In genomic region chr4:41256740-41257256, GRCh38 we compare ENCODE assay signal across 8 cellular contexts. TPM values are rescaled to one million over a fixed set of nuclear protein-coding genes. Genes with fewer than 3 reads are reported as not detected.
DNase-seq lines count a peak whose midpoint lies in the region; ATAC-seq and TF ChIP-seq lines count a peak whose summit lies in the region.

TSS of gene UCHL1 (plus strand) at chr4:41256928. CDS start at chr4:41256977, 49 bp downstream.

- H4K20me1 ChIP-seq in Karpas-422 (ENCODE audit: insufficient read depth, low read depth, low read length): no peaks in the 10 kb centered on the region

- H3K4me3 ChIP-seq in rectal smooth muscle tissue (ENCODE audit: low read length): peak within 1 kb of the TSS; percentile 49
- no peak within 1 kb of the TSS for H3K4me3 ChIP-seq in Karpas-422 (ENCODE audit: low read length)

- peak within 1 kb of the TSS; percentile 94 to 97 (median 97) for H3K4me3 Mint-ChIP-seq in brain

- H3K27ac Mint-ChIP-seq in brain: peak within 1 kb of the TSS; percentile 80 to 98 (median 95)

- no peak for TF ChIP-seq CTCF in brain (conservative IDR thresholded peaks at IDR 0.05)

- peaks cover 12% of the 10 kb centered on the region for H3K27me3 Mint-ChIP-seq in brain

- no peak within 1 kb of the TSS for H3K27ac ChIP-seq in rectal smooth muscle tissue (ENCODE audit: low read depth, low read length)
- no peak within 1 kb of the TSS for H3K27ac ChIP-seq in Karpas-422 (ENCODE audit: low read length)

- H3K9me3 Mint-ChIP-seq in brain: peaks cover 0 to 10% (median 0%) of the 10 kb centered on the region in 5 experiments

- H3K4me2 ChIP-seq in Karpas-422 (ENCODE audit: low read depth, low read length, poor library complexity, severe bottlenecking): no peak within 1 kb of the TSS

- no peak within 1 kb of the TSS for H2AFZ ChIP-seq in Karpas-422 (ENCODE audit: low read length)

- H3K27me3 ChIP-seq in rectal smooth muscle tissue (ENCODE audit: control insufficient read depth, insufficient read depth, low read length) (peaks cover 9% of the 10 kb centered on the region), Karpas-422 (ENCODE audit: low read length) (no peaks in the 10 kb centered on the region)

- no peaks in the 10 kb centered on the region for H3K9me3 ChIP-seq in Karpas-422 (ENCODE audit: low read length)

- peak; percentile 30 for DNase-seq in stimulated activated CD4-positive, alpha-beta T cell treated with anti-CD3 and anti-CD28 coated beads, Interleukin-15, amount 100 ng/mL, for 24 hours
- no peak for DNase-seq in stimulated activated CD4-positive, alpha-beta T cell treated with anti-CD3 and anti-CD28 coated beads, Interleukin-4, amount 100 ng/mL, for 4 hours
- DNase-seq in NCI-H526 (lab: John Stamatoyannopoulos, UW) (peak; percentile 93 to 97), iPS DF 19.7 (ENCODE audit: low read depth, low spot score) (peak; percentile 83), Karpas-422 (no peak)

- no peaks in the 10 kb centered on the region for H3K9me2 ChIP-seq in Karpas-422 (replicated peaks; ENCODE audit: insufficient read depth, low read length)

- peaks cover 48% of the 10 kb centered on the region for H3K4me1 Mint-ChIP-seq in brain

- peak; percentile 43 for ATAC-seq in HG03135 (IDR thresholded peaks at IDR 0.05; ENCODE audit: unreplicated experiment)

- H3K79me2 ChIP-seq in Karpas-422 (ENCODE audit: low read length): no peaks in the 10 kb centered on the region

- H3K4me1 ChIP-seq in rectal smooth muscle tissue (ENCODE audit: control insufficient read depth, insufficient read depth, low read length): peaks cover 2% of the 10 kb centered on the region
- no peaks in the 10 kb centered on the region for H3K4me1 ChIP-seq in Karpas-422 (ENCODE audit: low read length)

- H3K9ac ChIP-seq in rectal smooth muscle tissue (ENCODE audit: low read length) (no peak within 1 kb of the TSS), Karpas-422 (ENCODE audit: low read length) (no peak within 1 kb of the TSS)

- H3K36me3 ChIP-seq in rectal smooth muscle tissue (ENCODE audit: control insufficient read depth, insufficient read depth, low read length): no peaks in the 10 kb centered on the region
- no peaks in the 10 kb centered on the region for H3K36me3 ChIP-seq in Karpas-422 (ENCODE audit: insufficient read depth, low read length)

- H3K36me3 Mint-ChIP-seq in brain: peaks cover 30% of the 10 kb centered on the region

RNA-seq across cellular contexts. Expression of gene UCHL1, which starts in this region (rescaled TPM):
- 2,034 TPM for polyA plus RNA-seq in brain (ENCODE audit: insufficient read depth, low read depth, low replicate concordance)
- total RNA-seq in Karpas-422 (2014; rRNA removed; shearing (Covaris generic); ENCODE audit: low replicate concordance): 0.58 TPM in 1 of 2 replicates, not detected in the other

Comparison
In these comparisons a context has a peak if more than half of its experiments do, and no peak if none do; other contexts are left out.
1. DNase-seq: peak in stimulated activated CD4-positive, alpha-beta T cell treated with anti-CD3 and anti-CD28 coated beads, Interleukin-15, amount 100 ng/mL, for 24 hours (single experiment), NCI-H526 (2 of 2) and iPS DF 19.7 (single experiment); none in stimulated activated CD4-positive, alpha-beta T cell treated with anti-CD3 and anti-CD28 coated beads, Interleukin-4, amount 100 ng/mL, for 4 hours (0 of 2) and Karpas-422 (single experiment).